Comparison of ENCODE assay signal across 8 cellular contexts in the genomic region with DNA sequence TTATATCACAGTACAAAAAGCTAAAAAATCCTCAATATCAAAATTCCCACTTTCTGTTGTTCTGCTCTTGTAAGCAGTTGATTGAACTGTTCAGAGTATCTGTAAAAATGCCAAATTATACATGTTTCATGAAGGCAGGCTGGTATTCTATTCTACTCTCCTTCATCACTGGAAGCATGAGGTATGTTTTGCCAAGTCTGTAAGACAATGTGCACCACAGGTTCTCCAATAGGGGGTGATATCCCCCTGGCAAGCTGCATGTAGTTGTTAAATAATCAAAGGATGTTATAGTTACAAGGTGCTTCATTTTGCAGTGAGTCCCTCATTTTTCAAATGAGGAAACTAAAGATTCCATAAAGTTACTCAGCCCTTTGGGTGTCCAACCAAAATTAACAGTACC. TPM values are rescaled to one million over a fixed set of nuclear protein-coding genes. Genes with fewer than 3 reads are reported as not detected.
DNase-seq lines count a peak whose midpoint lies in the region; ATAC-seq and TF ChIP-seq lines count a peak whose summit lies in the region.

No MANE protein-coding gene starts in this region.

- in situ Hi-C loops in ACHN (cut with HindIII; ENCODE audit: low pct_ligation_motif_present, low pct_unique_long_range_greater_than_20kb, low sequenced_read_pairs) (no loop called here), SK-MEL-5 (cut with HindIII; ENCODE audit: low pct_unique_long_range_greater_than_20kb, low sequenced_read_pairs) (no loop called here)

- DNase-seq in ACHN (peak; percentile 41), GDM1 (lab: John Stamatoyannopoulos, UW) (peak; percentile 39), SK-MEL-5 (ENCODE audit: low read depth, low spot score) (peak; percentile 62), ecto neural progenitor cell (ENCODE audit: low spot score) (no peak), hepatic stellate cell (ENCODE audit: low spot score) (no peak), RKO (ENCODE audit: low spot score) (no peak)

- H3K4me1 ChIP-seq in gastroesophageal sphincter: peaks cover 5 to 68% (median 5%) of the 10 kb centered on the region in 3 donors

- H3K9me3 ChIP-seq in gastroesophageal sphincter: no peaks in the 10 kb centered on the region

- H3K36me3 ChIP-seq in gastroesophageal sphincter: peaks cover 0 to 10% of the 10 kb centered on the region in 2 donors

- TF ChIP-seq CTCF in gastroesophageal sphincter (IDR thresholded peaks at IDR 0.05): peak; percentile 13 to 46 (median 20)

- TF ChIP-seq POLR2A in gastroesophageal sphincter (IDR thresholded peaks at IDR 0.05): no peak

- ATAC-seq in gastroesophageal sphincter: no peak
- no peak for ATAC-seq in GM18861 (IDR thresholded peaks at IDR 0.05; ENCODE audit: unreplicated experiment)

- peak overlapping the region in 2 of 4 donors; percentile 55 to 82 for H3K27ac ChIP-seq in gastroesophageal sphincter

- H3K27me3 ChIP-seq in gastroesophageal sphincter: no peaks in the 10 kb centered on the region

- H3K4me3 ChIP-seq in gastroesophageal sphincter: no peak overlapping the region

- no peak for TF ChIP-seq EP300 in gastroesophageal sphincter (IDR thresholded peaks at IDR 0.05)

RNA-seq across cellular contexts. Expression of gene NEK9, which starts 15.1 kb away (rescaled TPM):
- 55.0 and 56.5 TPM in 2 replicates for total RNA-seq in SK-MEL-5 (2014; rRNA removed; shearing (Covaris generic))
- polyA plus RNA-seq in SK-MEL-5 (2015; cell fraction: cytosol; rRNA removed): 47.6 and 56.0 TPM in 2 replicates
- polyA plus RNA-seq in SK-MEL-5 (2015; cell fraction: nucleus; rRNA removed): 109 and 122 TPM in 2 replicates
- 10 to 100 TPM; 34.2 to 95.4 (median 85.9) TPM for total RNA-seq in gastroesophageal sphincter

RNA-seq across cellular contexts. Expression of gene TMED10, which starts 34.4 kb away (rescaled TPM):
- total RNA-seq in SK-MEL-5 (2014; rRNA removed; shearing (Covaris generic)): 941 and 955 TPM in 2 replicates
- 658 and 752 TPM in 2 replicates for polyA plus RNA-seq in SK-MEL-5 (2015; cell fraction: cytosol; rRNA removed)
- 105 and 106 TPM in 2 replicates for polyA plus RNA-seq in SK-MEL-5 (2015; cell fraction: nucleus; rRNA removed)
- 100 to 1,000 TPM; 140 to 241 (median 162) TPM for total RNA-seq in gastroesophageal sphincter

Comparison
In these comparisons a context has a peak if more than half of its experiments do, and no peak if none do; other contexts are left out.
1. DNase-seq: peak in ACHN (single experiment), GDM1 (single experiment) and SK-MEL-5 (single experiment); none in ecto neural progenitor cell (single experiment), hepatic stellate cell (single experiment) and RKO (single experiment).